Comparison of ENCODE assay signal across 8 cellular contexts in the genomic region with DNA sequence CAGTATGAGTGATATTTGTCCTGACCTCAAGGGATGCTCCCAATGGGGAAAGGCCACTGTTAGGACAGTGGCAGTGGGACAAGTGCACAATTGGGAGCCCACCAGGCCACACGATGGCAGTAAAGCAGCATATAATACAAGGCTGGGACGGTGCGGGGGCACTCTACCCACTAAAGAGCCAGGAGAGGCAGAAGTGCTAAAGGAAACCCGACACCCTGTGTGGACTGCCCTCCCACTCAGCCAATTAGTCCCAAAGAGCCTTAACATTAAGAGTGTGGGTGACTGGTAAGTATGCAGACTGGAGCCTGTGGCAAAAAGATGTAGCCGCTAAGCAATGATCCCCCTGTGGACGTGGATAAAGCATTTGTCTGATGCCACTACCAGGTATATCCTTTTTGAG. TPM values are rescaled to one million over a fixed set of nuclear protein-coding genes. Genes with fewer than 3 reads are reported as not detected.
DNase-seq lines count a peak whose midpoint lies in the region; ATAC-seq and TF ChIP-seq lines count a peak whose summit lies in the region.

No MANE protein-coding gene starts in this region.

- H2BK120ac ChIP-seq in neuronal stem cell (ENCODE audit: low read depth, low read length) = no peak overlapping the region

- H3K36me3 ChIP-seq in PC-9 (ENCODE audit: low read depth) (no peaks in the 10 kb centered on the region), neuronal stem cell (replicated peaks in 1 of 2; ENCODE audit: control insufficient read depth in 2 of 2, insufficient read depth in 2 of 2, low read length in 2 of 2) (peaks cover 0 to 3% of the 10 kb centered on the region in 2 donors)

- peaks cover 8% of the 10 kb centered on the region for H3K27me3 Mint-ChIP-seq in activated T-cell treated with anti-CD3 and anti-CD28 coated beads, Interleukin-2, amount 50 U/mL, for 4 hours (ENCODE audit: low read depth)

- no peak overlapping the region for H3K23ac ChIP-seq in neuronal stem cell (ENCODE audit: low read depth, low read length, poor library complexity)

- no peak overlapping the region for H2BK5ac ChIP-seq in neuronal stem cell (ENCODE audit: low read length)

- peaks cover 10% of the 10 kb centered on the region; the same call in 1 of the 2 replicates for H3F3A ChIP-seq in PC-9 (ENCODE audit: insufficient read depth, low read depth)

- H3K27ac ChIP-seq in PC-9 (no peak overlapping the region), neuronal stem cell (replicated peaks; ENCODE audit: low read length) (peak overlapping the region; percentile 84)

- no peak overlapping the region for H2AK5ac ChIP-seq in neuronal stem cell (ENCODE audit: low read depth, low read length)

- no peaks in the 10 kb centered on the region for H3K9me3 Mint-ChIP-seq in activated T-cell treated with anti-CD3 and anti-CD28 coated beads, Interleukin-2, amount 50 U/mL, for 4 hours

- H3K36me3 Mint-ChIP-seq in activated T-cell treated with anti-CD3 and anti-CD28 coated beads, Interleukin-2, amount 50 U/mL, for 4 hours (ENCODE audit: insufficient read depth) = no peaks in the 10 kb centered on the region

- H3K4me2 ChIP-seq in PC-9 (peak overlapping the region; percentile 49; the same call in 1 of the 2 replicates), neuronal stem cell (ENCODE audit: insufficient read depth, low read length, poor library complexity, severe bottlenecking) (no peak overlapping the region)

- TF ChIP-seq CTCF in PC-9 (conservative IDR thresholded peaks at IDR 0.05) (peak; percentile 59; the same call in 1 of the 2 replicates), fibroblast of mammary gland (conservative IDR thresholded peaks at IDR 0.05; ENCODE audit: control insufficient read depth, insufficient read depth, low read depth, low read length) (peak; percentile 72)

- no CpG with 5 or more reads among the region's 6 CpGs for WGBS in neuronal stem cell (ENCODE audit: extremely low coverage in 2 of 2, insufficient read length in 2 of 2, insufficient replicate concordance in 1 of 2), 2 donors

- H3K9ac ChIP-seq in neuronal stem cell (ENCODE audit: low read depth, low read length, poor library complexity) = no peak overlapping the region

- no peak overlapping the region for H2BK15ac ChIP-seq in neuronal stem cell (ENCODE audit: low read length)

- BruUV-seq in PC-9 (replicated peaks; lab: Mats Ljungman, UMichigan) = no TSS peak

- intact Hi-C loops in PC-9 (cut with micrococcal nuclease; ENCODE audit: unreplicated experiment) = loop anchor here (1.0 kb wide), 1 partner anchor 204 kb away; no protein-coding TSS in a partner anchor

- H3K4me3 Mint-ChIP-seq in activated T-cell treated with anti-CD3 and anti-CD28 coated beads, Interleukin-2, amount 50 U/mL, for 4 hours = no peak overlapping the region

- H2AFZ ChIP-seq in PC-9 (0 out of 2 replicates have a peak overlapping the region, but pooled peaks have one; percentile 62), neuronal stem cell (ENCODE audit: low read length) (peak overlapping the region; percentile 80)

- POLR2A ChIA-PET in PC-9 (lab: Charles Lee; ENCODE audit: unreplicated experiment) = no interaction called here

- ATAC-seq in activated T-cell treated with anti-CD3 and anti-CD28 coated beads, Interleukin-2, amount 50 U/mL, for 4 hours = peak; percentile 96 to 97

- no peak overlapping the region for H4K8ac ChIP-seq in neuronal stem cell (ENCODE audit: low read depth, low read length)

- H2BK12ac ChIP-seq in neuronal stem cell (ENCODE audit: low read length) = no peak overlapping the region

- peak; percentile 47 for DNase-seq in NK-92 treated with Interleukin-12 subunit alpha and Interleukin-12 subunit beta, amount 100 ng/mL, for 24 hours (lab: John Stamatoyannopoulos, UW)
- no peak for DNase-seq in NK-92 (lab: John Stamatoyannopoulos, UW; ENCODE audit: unreplicated experiment)
- DNase-seq in HuH-7 (ENCODE audit: low spot score) = peak; percentile 88
- peak; percentile 64 to 69 for DNase-seq in PC-9
- DNase-seq in activated T-cell treated with anti-CD3 and anti-CD28 coated beads, Interleukin-2, amount 50 U/mL, for 4 hours = peak; percentile 51
- DNase-seq in fibroblast of mammary gland (ENCODE audit: low read depth) = peak; percentile 69
- DNase-seq in neuronal stem cell (ENCODE audit: low spot score) = peak; percentile 51
- peak; percentile 90 for DNase-seq in superior temporal gyrus (ENCODE audit: extremely low spot score)

- H3K14ac ChIP-seq in neuronal stem cell (ENCODE audit: low read length) = no peak overlapping the region

- H3K18ac ChIP-seq in neuronal stem cell (ENCODE audit: low read length) = peak overlapping the region; percentile 61

- H3K4me1 Mint-ChIP-seq in activated T-cell treated with anti-CD3 and anti-CD28 coated beads, Interleukin-2, amount 50 U/mL, for 4 hours (ENCODE audit: low read depth) = peaks cover 2% of the 10 kb centered on the region

- H3K9me3 ChIP-seq in PC-9 (ENCODE audit: insufficient read depth, low read depth) = no peaks in the 10 kb centered on the region
- peaks cover 0 to 6% of the 10 kb centered on the region in 2 donors for H3K9me3 ChIP-seq in neuronal stem cell (replicated peaks in 1 of 2; ENCODE audit: control insufficient read depth in 2 of 2, insufficient read depth in 1 of 2, low read depth in 1 of 2, low read length in 2 of 2)

- no peaks in the 10 kb centered on the region for H3K27me3 ChIP-seq in PC-9 (ENCODE audit: insufficient read depth, low read depth)
- H3K27me3 ChIP-seq in neuronal stem cell (ENCODE audit: control insufficient read depth in 3 of 3, insufficient read depth in 3 of 3, low read depth in 1 of 3, low read length in 3 of 3) = no peaks in the 10 kb centered on the region

- no peaks in the 10 kb centered on the region for H3K79me1 ChIP-seq in neuronal stem cell (ENCODE audit: low read depth, low read length)

- no peak overlapping the region for H3K4ac ChIP-seq in neuronal stem cell (ENCODE audit: low read length)

- H3K4me1 ChIP-seq in PC-9 (replicated peaks; ENCODE audit: insufficient read depth) = 0 out of 2 replicates have a peak, but pooled peaks cover 15% of the 10 kb centered on the region
- peaks cover 0 to 12% of the 10 kb centered on the region in 2 donors for H3K4me1 ChIP-seq in neuronal stem cell (ENCODE audit: control insufficient read depth in 2 of 2, insufficient read depth in 1 of 2, low read depth in 1 of 2, low read length in 2 of 2)

- no peak overlapping the region for H4K91ac ChIP-seq in neuronal stem cell (ENCODE audit: low read depth, low read length, poor library complexity)

- no peak overlapping the region; the same call in 1 of the 2 replicates for H3K4me3 ChIP-seq in PC-9
- no peak overlapping the region for H3K4me3 ChIP-seq in fibroblast of mammary gland (ENCODE audit: control insufficient read depth, low read depth, low read length)
- H3K4me3 ChIP-seq in neuronal stem cell (ENCODE audit: low read length in 2 of 2) = no peak overlapping the region

- CTCF ChIA-PET in PC-9 (lab: Charles Lee) = interaction anchor here (0.6 to 1.0 kb wide), 2 partner anchors 9 to 204 kb away, joined by 3 to 4 read pairs; a partner anchor contains a TSS

- H3K79me2 ChIP-seq in PC-9 (ENCODE audit: low read depth) = no peaks in the 10 kb centered on the region

- no peaks in the 10 kb centered on the region for H4K20me1 ChIP-seq in PC-9 (ENCODE audit: insufficient read depth)

- no peaks in the 10 kb centered on the region for H3K9me2 ChIP-seq in PC-9 (ENCODE audit: insufficient read depth)

RNA-seq across cellular contexts. Expression of a gene that starts 8.2 kb away (rescaled TPM):
- 11.1 and 11.7 TPM in 2 replicates for total RNA-seq in PC-9 (2021)
- total RNA-seq in activated T-cell treated with anti-CD3 and anti-CD28 coated beads, Interleukin-2, amount 50 U/mL, for 4 hours = 10 to 100 TPM; 21.4 to 22.5 (median 21.5) TPM
- polyA plus RNA-seq in neuronal stem cell (2013, experiment 1 of 2) = 28.2 TPM
- polyA plus RNA-seq in neuronal stem cell (2013, experiment 2 of 2) = 29.0 TPM

RNA-seq across cellular contexts. Expression of a gene that starts 9.4 kb away (rescaled TPM):
- total RNA-seq in PC-9 (2021) = not detected in 2 replicates
- not detected for total RNA-seq in activated T-cell treated with anti-CD3 and anti-CD28 coated beads, Interleukin-2, amount 50 U/mL, for 4 hours
- polyA plus RNA-seq in neuronal stem cell (2013, experiment 1 of 2) = not detected
- polyA plus RNA-seq in neuronal stem cell (2013, experiment 2 of 2) = not detected

RNA-seq across cellular contexts. Expression of a gene that starts 44.5 kb away (rescaled TPM):
- 9.7 and 10.5 TPM in 2 replicates for total RNA-seq in PC-9 (2021)
- 10 to 100 TPM; 31.5 to 52.5 (median 40.1) TPM for total RNA-seq in activated T-cell treated with anti-CD3 and anti-CD28 coated beads, Interleukin-2, amount 50 U/mL, for 4 hours
- polyA plus RNA-seq in neuronal stem cell (2013, experiment 1 of 2) = 26.0 TPM
- 24.4 TPM for polyA plus RNA-seq in neuronal stem cell (2013, experiment 2 of 2)
